In genomic region chr5:148005788-148006520, GRCh38 we compare ENCODE assay signal across 10 cellular contexts. TPM values are rescaled to one million over a fixed set of nuclear protein-coding genes. Genes with fewer than 3 reads are reported as not detected.
DNase-seq lines count a peak whose midpoint lies in the region; ATAC-seq and TF ChIP-seq lines count a peak whose summit lies in the region.
"Had no signal": no experiment of that assay in that cellular context is flagged by ENCODE, and none has a peak within 500 bp of the region (broad histone marks: within the 10 kb centered on the region; RNA-seq: fewer than 3 reads in every experiment).

No MANE protein-coding gene starts in this region.

- ATAC-seq in HCT116 (peak; percentile 82), upper lobe of left lung (ENCODE audit: low FRiP score in 2 of 2) (no peak)

- intact Hi-C loops in HCT116 (cut with micrococcal nuclease): no loop called here

- no peak overlapping the region for H3K4me2 ChIP-seq in HCT116 (ENCODE audit: low read length)
- H3K4me2 ChIP-seq: smooth muscle cell had no signal

- no peaks in the 10 kb centered on the region for H4K20me1 ChIP-seq in HCT116 (ENCODE audit: insufficient read depth)

- H3K4me1 ChIP-seq in HCT116 (ENCODE audit: control insufficient read depth in 1 of 2, insufficient read depth in 2 of 2, low read length in 2 of 2) (no peaks in the 10 kb centered on the region), SJCRH30 (no peaks in the 10 kb centered on the region), upper lobe of left lung (no peaks in the 10 kb centered on the region)

- WGBS in upper lobe of left lung, 2 donors: 72 to 76% methylated on average over 12 of the region's 12 CpGs

- TF ChIP-seq EP300 in upper lobe of left lung (IDR thresholded peaks at IDR 0.05): no peak

- POLR2A ChIA-PET in HCT116 (lab: Charles Lee): no interaction called here

- no peak overlapping the region for H3K9ac ChIP-seq in HCT116 (ENCODE audit: low read length)

- RAD21 ChIA-PET in HCT116 (lab: Charles Lee; ENCODE audit: low non-redundant PET in 1 of 2, low total read pairs in 2 of 2, uncharacterized antibody in 2 of 2, unreplicated experiment in 2 of 2): no interaction called here

- BruUV-seq in HCT116 (replicated peaks; lab: Mats Ljungman, UMichigan): no TSS peak

- no peaks in the 10 kb centered on the region for H3K79me2 ChIP-seq in HCT116 (ENCODE audit: insufficient read depth, low read length)

- no peak overlapping the region for H2AFZ ChIP-seq in HCT116 (ENCODE audit: low read depth, low read length, poor library complexity, severe bottlenecking)

- H3K36me3 ChIP-seq in HCT116 (ENCODE audit: control insufficient read depth in 1 of 2, insufficient read depth in 2 of 2, low read length in 2 of 2): no peaks in the 10 kb centered on the region
- H3K36me3 ChIP-seq in SJCRH30: no peaks in the 10 kb centered on the region
- no peaks in the 10 kb centered on the region for H3K36me3 ChIP-seq in upper lobe of left lung

- TF ChIP-seq CTCF in HCT116 (IDR thresholded peaks at IDR 0.05 in 2 of 3, conservative IDR thresholded peaks at IDR 0.05 in 1 of 3; ENCODE audit: borderline replicate concordance in 1 of 3, insufficient read depth in 1 of 3, low read depth in 2 of 3, low read length in 2 of 3) (peak in 2 of 3 experiments; percentile 50 to 66; a peak in 4 of 6 replicates), upper lobe of left lung (IDR thresholded peaks at IDR 0.05) (no peak)

- H3K27ac ChIP-seq in HCT116 (ENCODE audit: low read depth, low read length) (no peak overlapping the region), SJCRH30 (no peak overlapping the region), upper lobe of left lung (no peak overlapping the region)

- DNase-seq in EH (ENCODE audit: low read depth) (peak; percentile 7), HCT116 (ENCODE audit: low read depth, low spot score) (peak; percentile 16), SJCRH30 (peak; percentile 7 to 34), iPS DF 4.7 (ENCODE audit: extremely low read depth, low spot score) (peak; percentile 62), NCI-H1417 treated with DMSO at 0.1 percent for 48 hours (lab: John Stamatoyannopoulos, UW) (no peak), islet precursor cell (no peak), upper lobe of left lung (no peak)
- no peak for DNase-seq in stimulated activated CD8-positive, alpha-beta memory T cell treated with anti-CD3 and anti-CD28 coated beads, Interleukin-4, amount 100 ng/mL, for 48 hours

- H3K4me3 ChIP-seq in HCT116 (replicated peaks in 1 of 2; ENCODE audit: low read depth in 1 of 2, low read length in 2 of 2): no peak overlapping the region
- H3K4me3 ChIP-seq in SJCRH30: no peak overlapping the region
- no peak overlapping the region for H3K4me3 ChIP-seq in upper lobe of left lung
- H3K4me3 ChIP-seq: smooth muscle cell had no signal

- CTCF ChIA-PET in HCT116 (lab: Charles Lee): no interaction called here

- H3K9me2 ChIP-seq in HCT116 (ENCODE audit: insufficient read depth): no peaks in the 10 kb centered on the region

- no peaks in the 10 kb centered on the region for H3K27me3 ChIP-seq in HCT116 (ENCODE audit: insufficient read depth, low read length)
- no peaks in the 10 kb centered on the region for H3K27me3 ChIP-seq in SJCRH30
- no peaks in the 10 kb centered on the region for H3K27me3 ChIP-seq in upper lobe of left lung

- TF ChIP-seq POLR2A in HCT116 (IDR thresholded peaks at IDR 0.05; ENCODE audit: borderline replicate concordance, extremely low read depth, insufficient read depth, insufficient read length) (no peak), upper lobe of left lung (IDR thresholded peaks at IDR 0.05) (no peak)

- TF ChIP-seq RAD21 in HCT116 (IDR thresholded peaks at IDR 0.05; ENCODE audit: low read depth): no peak

- no peaks in the 10 kb centered on the region; a peak in 1 of 4 replicates for H3K9me3 ChIP-seq in HCT116 (ENCODE audit: control insufficient read depth in 1 of 2, insufficient read depth in 1 of 2, low read depth in 1 of 2, low read length in 2 of 2)
- H3K9me3 ChIP-seq in SJCRH30 (replicated peaks): peaks cover 8% of the 10 kb centered on the region; the same call in 1 of the 2 replicates
- H3K9me3 ChIP-seq in upper lobe of left lung: peaks cover 14 to 20% (median 19%) of the 10 kb centered on the region in 4 donors

TF ChIP-seq in HCT116, 20 proteins besides CTCF, POLR2A, EP300 and RAD21:
- TF ChIP-seq MAX (IDR thresholded peaks at IDR 0.05): no peak
- TF ChIP-seq CBX3 (IDR thresholded peaks at IDR 0.05; ENCODE audit: low read depth): no peak
- TF ChIP-seq SIN3A (IDR thresholded peaks at IDR 0.05; ENCODE audit: low read depth): no peak
- no peak for TF ChIP-seq ELF1 (IDR thresholded peaks at IDR 0.05; ENCODE audit: borderline replicate concordance, low read depth)
TF ChIP-seq in HCT116: peak in this region for 0.

RNA-seq across cellular contexts. Expression of gene SPINK5, which starts 57.8 kb away (rescaled TPM):
- total RNA-seq in HCT116 (2021; ENCODE audit: unreplicated experiment) (not detected), upper lobe of left lung (1 to 10 TPM in 5 of 6 donors, under 1 TPM in 1; 0.91 to 6.2 (median 2.7) TPM)
- polyA plus RNA-seq in HCT116 (2012): 0.01 TPM in 1 of 2 replicates, not detected in the other
- 0.91 and 1.3 TPM in 2 replicates for total RNA-seq in SJCRH30 (2014; rRNA removed; shearing (Covaris generic))
- total RNA-seq: RPMI7951 had no signal

Comparison
In these comparisons a context has a peak if more than half of its experiments do, and no peak if none do; other contexts are left out.
1. DNase-seq: peak in EH (single experiment), HCT116 (single experiment), SJCRH30 (2 of 2) and iPS DF 4.7 (single experiment); none in stimulated activated CD8-positive, alpha-beta memory T cell treated with anti-CD3 and anti-CD28 coated beads, Interleukin-4, amount 100 ng/mL, for 48 hours (single experiment), NCI-H1417 treated with DMSO at 0.1 percent for 48 hours (single experiment), islet precursor cell (single experiment) and upper lobe of left lung (0 of 2).
2. CTCF ChIP-seq: peak in HCT116 (2 of 3); none in upper lobe of left lung (0 of 6).